Comparison of ENCODE assay signal across 18 cellular contexts in genomic region chr3:23111799-23112198, GRCh38.
"Had no signal": no experiment of that assay in that cellular context is flagged by ENCODE, and none has a peak within 500 bp of the region (broad histone marks: within the 10 kb centered on the region; RNA-seq: fewer than 3 reads in every experiment).

No MANE protein-coding gene starts in this region.

- ATAC-seq: natural killer cell treated with Interleukin-12 subunit alpha and Interleukin-12 subunit beta and Interleukin-15 and Interleukin-18, amount 100 ng/mL, for 72 hours; stimulated activated naive B cell treated with anti-CD40 and anti-IgM and Interleukin-4, amounts not matched to agents 10 μg/mL and 1 μg/mL and 100 μg/mL, for 72 hours; stimulated activated naive CD8-positive, alpha-beta T cell treated with anti-CD3 and anti-CD28 coated beads, Interleukin-15, Interleukin-2, amounts not matched to agents 100 U/mL and 50 U/mL, for 24 hours had no signal

- H3K36me3 Mint-ChIP-seq: mesothelial cell of epicardium; naive thymus-derived CD4-positive, alpha-beta T cell; stimulated activated naive B cell treated with anti-CD40 and anti-IgM and Interleukin-4, amounts not matched to agents 10 μg/mL and 1 μg/mL and 100 μg/mL, for 72 hours had no signal

- H3K9me3 Mint-ChIP-seq: mesothelial cell of epicardium; naive thymus-derived CD4-positive, alpha-beta T cell; natural killer cell treated with Interleukin-12 subunit alpha and Interleukin-12 subunit beta and Interleukin-15 and Interleukin-18, amount 100 ng/mL, for 72 hours had no signal

- H3K9me3 ChIP-seq: left ventricle myocardium inferior, ovary, stomach, testis, thyroid gland, uterus had no signal

- H3K36me3 ChIP-seq: heart right ventricle, left ventricle myocardium inferior, ovary, stomach, thyroid gland, uterus had no signal

- H3K4me1 ChIP-seq: testis, thyroid gland, uterus had no signal

- DNase-seq: heart right ventricle; left ventricle myocardium inferior; naive thymus-derived CD4-positive, alpha-beta T cell; ovary; retina; stimulated activated CD4-positive, alpha-beta T cell treated with anti-CD3 and anti-CD28 coated beads, Interleukin-1b, Interleukin-23, amount 100 ng/mL, for 48 hours; stimulated activated CD4-positive, alpha-beta T cell treated with anti-CD3 and anti-CD28 coated beads, Interleukin-2, amount 100 ng/mL, for 48 hours; stimulated activated naive B cell treated with anti-CD40 and anti-IgM and Interleukin-4, amounts not matched to agents 10 μg/mL and 1 μg/mL and 100 μg/mL, for 72 hours; stimulated activated naive CD8-positive, alpha-beta T cell treated with anti-CD3 and anti-CD28 coated beads, Interleukin-15, Interleukin-2, amounts not matched to agents 100 U/mL and 50 U/mL, for 24 hours; stomach; testis; thyroid gland; uterus had no signal

- H3K27ac Mint-ChIP-seq: mesothelial cell of epicardium; naive thymus-derived CD4-positive, alpha-beta T cell; natural killer cell treated with Interleukin-12 subunit alpha and Interleukin-12 subunit beta and Interleukin-15 and Interleukin-18, amount 100 ng/mL, for 72 hours; progenitor cell of endocrine pancreas; stimulated activated naive B cell treated with anti-CD40 and anti-IgM and Interleukin-4, amounts not matched to agents 10 μg/mL and 1 μg/mL and 100 μg/mL, for 72 hours had no signal

- H2AFZ ChIP-seq: hepatocyte had no signal

- H3K4me3 Mint-ChIP-seq: mesothelial cell of epicardium; naive thymus-derived CD4-positive, alpha-beta T cell; natural killer cell treated with Interleukin-12 subunit alpha and Interleukin-12 subunit beta and Interleukin-15 and Interleukin-18, amount 100 ng/mL, for 72 hours; stimulated activated naive B cell treated with anti-CD40 and anti-IgM and Interleukin-4, amounts not matched to agents 10 μg/mL and 1 μg/mL and 100 μg/mL, for 72 hours had no signal

- H3K27me3 Mint-ChIP-seq: progenitor cell of endocrine pancreas; stimulated activated naive B cell treated with anti-CD40 and anti-IgM and Interleukin-4, amounts not matched to agents 10 μg/mL and 1 μg/mL and 100 μg/mL, for 72 hours had no signal

- H3K27ac ChIP-seq: heart right ventricle, hepatocyte, left ventricle myocardium inferior, ovary, stomach, testis, thyroid gland, uterus had no signal

- H3K79me2 ChIP-seq: hepatocyte had no signal

- H3K4me3 ChIP-seq: heart right ventricle, hepatocyte, left ventricle myocardium inferior, lung, ovary, stomach, testis, thyroid gland, uterus had no signal

- H3K4me2 ChIP-seq: hepatocyte had no signal

- H3K27me3 ChIP-seq: heart right ventricle, hepatocyte, ovary, stomach, testis, thyroid gland, uterus had no signal
